ENCODE assay signal across 17 cellular contexts in genomic region chr13:100175078-100175802, GRCh38.
DNase-seq lines count a peak whose midpoint lies in the region; ATAC-seq and TF ChIP-seq lines count a peak whose summit lies in the region.
"Had no signal": no experiment of that assay in that cellular context is flagged by ENCODE, and none has a peak within 500 bp of the region (broad histone marks: within the 10 kb centered on the region; RNA-seq: fewer than 3 reads in every experiment).

No MANE protein-coding gene starts in this region.

- H4K91ac ChIP-seq in mesenchymal stem cell (ENCODE audit: low read length), result no peak overlapping the region

- no peak overlapping the region for H3K14ac ChIP-seq in mesenchymal stem cell (ENCODE audit: low read length in 2 of 2)

- H3K18ac ChIP-seq in mesenchymal stem cell (ENCODE audit: low read depth in 1 of 2, low read length in 2 of 2), result no peak overlapping the region

- no peak overlapping the region for H2AFZ ChIP-seq in mesenchymal stem cell (ENCODE audit: low read depth, low read length)

- 0 out of 2 replicates have a peak overlapping the region, but pooled peaks have one; percentile 5 for H3K27ac ChIP-seq in HUES6 (ENCODE audit: low read depth, low read length)
- peak overlapping the region; percentile 63 for H3K27ac ChIP-seq in iPS DF 6.9 (ENCODE audit: low read length)
- H3K27ac ChIP-seq in mesenchymal stem cell (ENCODE audit: low read length, poor library complexity, severe bottlenecking), result no peak overlapping the region
- no peak overlapping the region for H3K27ac ChIP-seq in foreskin keratinocyte
- H3K27ac ChIP-seq: RWPE1, SJCRH30 had no signal

- no peaks in the 10 kb centered on the region for H3K27me3 ChIP-seq in H7 (ENCODE audit: control insufficient read depth, insufficient read depth, low read length)
- H3K27me3 ChIP-seq in HUES6 (ENCODE audit: control insufficient read depth, insufficient read depth, low read length), result no peaks in the 10 kb centered on the region
- H3K27me3 ChIP-seq in iPS DF 6.9 (ENCODE audit: control insufficient read depth, insufficient read depth, low read length), result no peaks in the 10 kb centered on the region
- no peaks in the 10 kb centered on the region for H3K27me3 ChIP-seq in mesenchymal stem cell (ENCODE audit: control insufficient read depth in 1 of 2, insufficient read depth in 1 of 2, low read length in 2 of 2)
- H3K27me3 ChIP-seq in foreskin keratinocyte, result no peaks in the 10 kb centered on the region
- H3K27me3 ChIP-seq: SJCRH30 had no signal

- H2BK15ac ChIP-seq in mesenchymal stem cell (ENCODE audit: low read depth, poor library complexity, severe bottlenecking), result no peak overlapping the region

- H2BK120ac ChIP-seq in mesenchymal stem cell (ENCODE audit: low read depth, low read length), result no peak overlapping the region

- H3K9ac ChIP-seq in HUES6 (ENCODE audit: low read length) (no peak overlapping the region), mesenchymal stem cell (ENCODE audit: low read length) (no peak overlapping the region)

- H3K36me3 ChIP-seq in H7 (replicated peaks; ENCODE audit: control insufficient read depth, insufficient read depth, low read length), result no peaks in the 10 kb centered on the region
- H3K36me3 ChIP-seq in HUES6 (ENCODE audit: control insufficient read depth, insufficient read depth, low read length), result peaks cover 7% of the 10 kb centered on the region; the same call in 1 of the 2 replicates
- H3K36me3 ChIP-seq in iPS DF 6.9 (ENCODE audit: control insufficient read depth, insufficient read depth, low read length), result no peaks in the 10 kb centered on the region
- peaks cover 0 to 7% of the 10 kb centered on the region in 2 experiments for H3K36me3 ChIP-seq in mesenchymal stem cell (ENCODE audit: control insufficient read depth in 1 of 2, insufficient read depth in 2 of 2, low read depth in 1 of 2, low read length in 2 of 2)
- H3K36me3 ChIP-seq: SJCRH30 had no signal

- H3K9me3 ChIP-seq in HUES6 (ENCODE audit: control insufficient read depth, insufficient read depth, low read depth, low read length) (peaks cover 8% of the 10 kb centered on the region), iPS DF 6.9 (ENCODE audit: control insufficient read depth, insufficient read depth, low read length) (no peaks in the 10 kb centered on the region), mesenchymal stem cell (ENCODE audit: control insufficient read depth, low read length) (no peaks in the 10 kb centered on the region)
- H3K9me3 ChIP-seq: SJCRH30 had no signal

- TF ChIP-seq CTCF in foreskin keratinocyte (conservative IDR thresholded peaks at IDR 0.05), result no peak

- H3K23ac ChIP-seq in mesenchymal stem cell (ENCODE audit: low read length in 2 of 2), result no peak overlapping the region

- H3K4me3 ChIP-seq in H7 (ENCODE audit: insufficient read depth, low read depth, low read length) (no peak overlapping the region), HUES6 (ENCODE audit: low read depth, low read length) (no peak overlapping the region), iPS DF 6.9 (ENCODE audit: low read length) (no peak overlapping the region), mesenchymal stem cell (ENCODE audit: insufficient read depth in 1 of 2, low read depth in 1 of 2, low read length in 2 of 2) (no peak overlapping the region)
- H3K4me3 ChIP-seq: SJCRH30 had no signal

- H3K4ac ChIP-seq in mesenchymal stem cell (ENCODE audit: low read depth in 1 of 2, low read length in 2 of 2), result no peak overlapping the region

- no peak overlapping the region for H4K8ac ChIP-seq in mesenchymal stem cell (ENCODE audit: low read length)

- no peak for ATAC-seq in foreskin keratinocyte

- no peak overlapping the region for H3K4me2 ChIP-seq in mesenchymal stem cell (ENCODE audit: low read length, poor library complexity, severe bottlenecking)

- no peak overlapping the region for H2BK5ac ChIP-seq in mesenchymal stem cell (ENCODE audit: low read depth, low read length, poor library complexity, severe bottlenecking)

- H3K4me1 ChIP-seq in HUES6 (ENCODE audit: control insufficient read depth, insufficient read depth, low read length) (peaks cover 34% of the 10 kb centered on the region), iPS DF 6.9 (ENCODE audit: control insufficient read depth, insufficient read depth, low read length) (no peaks in the 10 kb centered on the region; the same call in 1 of the 2 replicates), mesenchymal stem cell (ENCODE audit: control insufficient read depth, insufficient read depth, low read depth, low read length) (no peaks in the 10 kb centered on the region), foreskin keratinocyte (no peaks in the 10 kb centered on the region)

- H3K79me1 ChIP-seq in mesenchymal stem cell (replicated peaks; ENCODE audit: low read length, poor library complexity, severe bottlenecking), result peaks cover 25% of the 10 kb centered on the region

- no peak overlapping the region for H2AK5ac ChIP-seq in mesenchymal stem cell (ENCODE audit: low read length, severe bottlenecking)

- WGBS in iPS DF 6.9 (ENCODE audit: insufficient coverage, insufficient read length), result no CpG with 5 or more reads among the region's 2 CpGs
- 82% methylated on average over 1 of the region's 2 CpGs for WGBS in mesenchymal stem cell

- no peak overlapping the region for H2BK12ac ChIP-seq in mesenchymal stem cell (ENCODE audit: low read length in 2 of 2)

- DNase-seq in H7, result peak; percentile 13
- DNase-seq in astrocyte of the hippocampus (ENCODE audit: low read depth, low spot score), result peak; percentile 42
- DNase-seq in iPS DF 6.9 (ENCODE audit: low read depth, low spot score), result no peak
- DNase-seq in NCI-H128 (lab: John Stamatoyannopoulos, UW; ENCODE audit: unreplicated experiment), result no peak
- DNase-seq in mesenchymal stem cell, result no peak
- DNase-seq in NCI-H1092 treated with DMSO at 0.1 percent for 48 hours (lab: John Stamatoyannopoulos, UW), result no peak
- no peak for DNase-seq in foreskin keratinocyte
- DNase-seq: Calu3; CD4-positive, CD25-positive, alpha-beta regulatory T cell; DMS79; MV-4-11; NCI-H1694; NCI-H510A treated with DMSO at 0.1 percent for 48 hours; SJCRH30; SW 1271 had no signal

Comparison
In these comparisons a context has a peak if more than half of its experiments do, and no peak if none do; other contexts are left out.
1. DNase-seq: peak in H7 (single experiment) and astrocyte of the hippocampus (single experiment); none in iPS DF 6.9 (single experiment), NCI-H128 (single experiment), mesenchymal stem cell (single experiment), NCI-H1092 treated with DMSO at 0.1 percent for 48 hours (single experiment) and foreskin keratinocyte (0 of 2).
2. H3K27ac ChIP-seq: peak in HUES6 (single experiment) and iPS DF 6.9 (single experiment); none in mesenchymal stem cell (single experiment) and foreskin keratinocyte (single experiment).